In the genomic region with DNA sequence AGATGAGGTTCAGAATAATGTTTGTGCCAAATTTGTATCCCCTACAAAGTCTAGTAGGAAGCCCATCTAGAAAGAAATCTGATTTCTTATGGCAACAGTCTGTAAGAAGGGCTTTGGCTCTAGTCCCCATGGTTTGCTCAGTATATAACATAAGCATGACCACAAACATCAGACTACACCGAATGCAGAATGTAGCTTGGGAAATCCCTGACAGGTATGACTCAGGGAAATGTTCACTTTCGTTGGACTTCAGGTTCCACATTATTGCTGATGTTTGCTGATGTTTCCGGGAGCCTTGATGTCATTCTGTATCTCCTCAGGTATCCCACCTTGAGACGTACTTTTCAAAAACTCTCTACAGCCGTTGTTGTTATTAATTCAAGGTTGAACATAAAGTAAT, we compare ENCODE assay signal across 18 cellular contexts.
DNase-seq lines count a peak whose midpoint lies in the region; ATAC-seq, FAIRE-seq and TF ChIP-seq lines count a peak whose summit lies in the region.
"Had no signal": no experiment of that assay in that cellular context is flagged by ENCODE, and none has a peak within 500 bp of the region (broad histone marks: within the 10 kb centered on the region; RNA-seq: fewer than 3 reads in every experiment).

No MANE protein-coding gene starts in this region.

- H3K27me3 Mint-ChIP-seq in WTC11 (ENCODE audit: low read depth) = peaks cover 3% of the 10 kb centered on the region; the same call in 1 of the 2 replicates

- CTCF ChIA-PET in WTC11 (lab: Charles Lee) = interaction anchor here (1.4 kb wide), 1 partner anchor 103 kb away, joined by 4 read pairs; no protein-coding TSS in a partner anchor

- no peak for TF ChIP-seq CTCF in WTC11 (IDR thresholded peaks at IDR 0.05)

- ATAC-seq in GM18498 (IDR thresholded peaks at IDR 0.05; ENCODE audit: unreplicated experiment) = peak; percentile 58
- peak; percentile 92 for ATAC-seq in GM18868 (IDR thresholded peaks at IDR 0.05; ENCODE audit: unreplicated experiment)
- peak; percentile 75 for ATAC-seq in HG03460 (IDR thresholded peaks at IDR 0.05; ENCODE audit: unreplicated experiment)
- ATAC-seq in WTC11 = no peak
- ATAC-seq: K562, left cardiac atrium, Panc1, SK-N-SH treated with all-trans-retinoic acid at 6 μM for 48 hours had no signal

- DNase-seq in glomerular visceral epithelial cell (ENCODE audit: extremely low spot score) (peak; percentile 15), GM19239 (ENCODE audit: insufficient read length, low spot score) (no peak), WTC11 (ENCODE audit: low spot score) (no peak), NCI-H345 treated with DMSO at 0.1 percent for 48 hours (lab: John Stamatoyannopoulos, UW; ENCODE audit: unreplicated experiment) (no peak)
- DNase-seq: cerebellar nuclear complex; effector memory CD4-positive, alpha-beta T cell; left cardiac atrium; NCI-H2171 treated with DMSO at 0.1 percent for 48 hours; NCI-H82; nephron progenitor cell; transverse colon had no signal

- FAIRE-seq in GM19239 (lab: Jason Lieb, UNC) = no peak
- FAIRE-seq: K562 had no signal

- H3K4me3 Mint-ChIP-seq in WTC11 = no peak overlapping the region
- H3K4me3 Mint-ChIP-seq: mesothelial cell of epicardium, nephron progenitor cell had no signal

- peaks cover 17% of the 10 kb centered on the region for H3K9me3 Mint-ChIP-seq in WTC11

- peaks cover 10% of the 10 kb centered on the region for H3K36me3 Mint-ChIP-seq in WTC11

- POLR2A ChIA-PET in WTC11 (lab: Charles Lee) = no interaction called here

- H3K4me1 Mint-ChIP-seq in WTC11 = no peaks in the 10 kb centered on the region; the same call in 1 of the 2 replicates
- H3K4me1 Mint-ChIP-seq: nephron progenitor cell had no signal

- no peak overlapping the region for H3K27ac Mint-ChIP-seq in WTC11
- H3K27ac Mint-ChIP-seq: mesothelial cell of epicardium, nephron progenitor cell had no signal

TF ChIP-seq in WTC11, 78 proteins besides CTCF, POLR2A, EP300 and RAD21:
- TF ChIP-seq, protein P1, sequence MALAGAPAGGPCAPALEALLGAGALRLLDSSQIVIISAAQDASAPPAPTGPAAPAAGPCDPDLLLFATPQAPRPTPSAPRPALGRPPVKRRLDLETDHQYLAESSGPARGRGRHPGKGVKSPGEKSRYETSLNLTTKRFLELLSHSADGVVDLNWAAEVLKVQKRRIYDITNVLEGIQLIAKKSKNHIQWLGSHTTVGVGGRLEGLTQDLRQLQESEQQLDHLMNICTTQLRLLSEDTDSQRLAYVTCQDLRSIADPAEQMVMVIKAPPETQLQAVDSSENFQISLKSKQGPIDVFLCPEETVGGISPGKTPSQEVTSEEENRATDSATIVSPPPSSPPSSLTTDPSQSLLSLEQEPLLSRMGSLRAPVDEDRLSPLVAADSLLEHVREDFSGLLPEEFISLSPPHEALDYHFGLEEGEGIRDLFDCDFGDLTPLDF (CRISPR knock-in tag; IDR thresholded peaks at IDR 0.05) = no peak
- TF ChIP-seq, protein P2, sequence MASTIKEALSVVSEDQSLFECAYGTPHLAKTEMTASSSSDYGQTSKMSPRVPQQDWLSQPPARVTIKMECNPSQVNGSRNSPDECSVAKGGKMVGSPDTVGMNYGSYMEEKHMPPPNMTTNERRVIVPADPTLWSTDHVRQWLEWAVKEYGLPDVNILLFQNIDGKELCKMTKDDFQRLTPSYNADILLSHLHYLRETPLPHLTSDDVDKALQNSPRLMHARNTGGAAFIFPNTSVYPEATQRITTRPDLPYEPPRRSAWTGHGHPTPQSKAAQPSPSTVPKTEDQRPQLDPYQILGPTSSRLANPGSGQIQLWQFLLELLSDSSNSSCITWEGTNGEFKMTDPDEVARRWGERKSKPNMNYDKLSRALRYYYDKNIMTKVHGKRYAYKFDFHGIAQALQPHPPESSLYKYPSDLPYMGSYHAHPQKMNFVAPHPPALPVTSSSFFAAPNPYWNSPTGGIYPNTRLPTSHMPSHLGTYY (CRISPR knock-in tag; IDR thresholded peaks at IDR 0.05) = no peak
- TF ChIP-seq, protein P3, sequence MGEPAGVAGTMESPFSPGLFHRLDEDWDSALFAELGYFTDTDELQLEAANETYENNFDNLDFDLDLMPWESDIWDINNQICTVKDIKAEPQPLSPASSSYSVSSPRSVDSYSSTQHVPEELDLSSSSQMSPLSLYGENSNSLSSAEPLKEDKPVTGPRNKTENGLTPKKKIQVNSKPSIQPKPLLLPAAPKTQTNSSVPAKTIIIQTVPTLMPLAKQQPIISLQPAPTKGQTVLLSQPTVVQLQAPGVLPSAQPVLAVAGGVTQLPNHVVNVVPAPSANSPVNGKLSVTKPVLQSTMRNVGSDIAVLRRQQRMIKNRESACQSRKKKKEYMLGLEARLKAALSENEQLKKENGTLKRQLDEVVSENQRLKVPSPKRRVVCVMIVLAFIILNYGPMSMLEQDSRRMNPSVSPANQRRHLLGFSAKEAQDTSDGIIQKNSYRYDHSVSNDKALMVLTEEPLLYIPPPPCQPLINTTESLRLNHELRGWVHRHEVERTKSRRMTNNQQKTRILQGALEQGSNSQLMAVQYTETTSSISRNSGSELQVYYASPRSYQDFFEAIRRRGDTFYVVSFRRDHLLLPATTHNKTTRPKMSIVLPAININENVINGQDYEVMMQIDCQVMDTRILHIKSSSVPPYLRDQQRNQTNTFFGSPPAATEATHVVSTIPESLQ (CRISPR knock-in tag; IDR thresholded peaks at IDR 0.05) = no peak
- TF ChIP-seq FOXK1 (CRISPR knock-in tag; IDR thresholded peaks at IDR 0.05) = no peak
- TF ChIP-seq ZBTB21 (CRISPR knock-in tag; IDR thresholded peaks at IDR 0.05; ENCODE audit: borderline replicate concordance) = no peak
- no peak for TF ChIP-seq ZNF416 (CRISPR knock-in tag; IDR thresholded peaks at IDR 0.05)
- TF ChIP-seq, protein P4, sequence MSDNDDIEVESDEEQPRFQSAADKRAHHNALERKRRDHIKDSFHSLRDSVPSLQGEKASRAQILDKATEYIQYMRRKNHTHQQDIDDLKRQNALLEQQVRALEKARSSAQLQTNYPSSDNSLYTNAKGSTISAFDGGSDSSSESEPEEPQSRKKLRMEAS (CRISPR knock-in tag; IDR thresholded peaks at IDR 0.05) = no peak
- TF ChIP-seq ZNF396 (CRISPR knock-in tag; IDR thresholded peaks at IDR 0.05; ENCODE audit: borderline replicate concordance) = no peak
- TF ChIP-seq ATF1 (CRISPR knock-in tag; IDR thresholded peaks at IDR 0.05) = no peak
- TF ChIP-seq, protein P5, sequence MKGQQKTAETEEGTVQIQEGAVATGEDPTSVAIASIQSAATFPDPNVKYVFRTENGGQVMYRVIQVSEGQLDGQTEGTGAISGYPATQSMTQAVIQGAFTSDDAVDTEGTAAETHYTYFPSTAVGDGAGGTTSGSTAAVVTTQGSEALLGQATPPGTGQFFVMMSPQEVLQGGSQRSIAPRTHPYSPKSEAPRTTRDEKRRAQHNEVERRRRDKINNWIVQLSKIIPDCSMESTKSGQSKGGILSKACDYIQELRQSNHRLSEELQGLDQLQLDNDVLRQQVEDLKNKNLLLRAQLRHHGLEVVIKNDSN (CRISPR knock-in tag; IDR thresholded peaks at IDR 0.05) = no peak
- TF ChIP-seq, protein P6, sequence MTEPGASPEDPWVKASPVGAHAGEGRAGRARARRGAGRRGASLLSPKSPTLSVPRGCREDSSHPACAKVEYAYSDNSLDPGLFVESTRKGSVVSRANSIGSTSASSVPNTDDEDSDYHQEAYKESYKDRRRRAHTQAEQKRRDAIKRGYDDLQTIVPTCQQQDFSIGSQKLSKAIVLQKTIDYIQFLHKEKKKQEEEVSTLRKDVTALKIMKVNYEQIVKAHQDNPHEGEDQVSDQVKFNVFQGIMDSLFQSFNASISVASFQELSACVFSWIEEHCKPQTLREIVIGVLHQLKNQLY (CRISPR knock-in tag; IDR thresholded peaks at IDR 0.05) = no peak
- TF ChIP-seq ZSCAN18 (CRISPR knock-in tag; IDR thresholded peaks at IDR 0.05) = no peak
- no peak for TF ChIP-seq ESRRA (CRISPR knock-in tag; IDR thresholded peaks at IDR 0.05; ENCODE audit: borderline replicate concordance)
- TF ChIP-seq HMGA2 (CRISPR knock-in tag; IDR thresholded peaks at IDR 0.05) = no peak
- TF ChIP-seq EMX1 (CRISPR knock-in tag; IDR thresholded peaks at IDR 0.05) = no peak
- TF ChIP-seq, protein P7, sequence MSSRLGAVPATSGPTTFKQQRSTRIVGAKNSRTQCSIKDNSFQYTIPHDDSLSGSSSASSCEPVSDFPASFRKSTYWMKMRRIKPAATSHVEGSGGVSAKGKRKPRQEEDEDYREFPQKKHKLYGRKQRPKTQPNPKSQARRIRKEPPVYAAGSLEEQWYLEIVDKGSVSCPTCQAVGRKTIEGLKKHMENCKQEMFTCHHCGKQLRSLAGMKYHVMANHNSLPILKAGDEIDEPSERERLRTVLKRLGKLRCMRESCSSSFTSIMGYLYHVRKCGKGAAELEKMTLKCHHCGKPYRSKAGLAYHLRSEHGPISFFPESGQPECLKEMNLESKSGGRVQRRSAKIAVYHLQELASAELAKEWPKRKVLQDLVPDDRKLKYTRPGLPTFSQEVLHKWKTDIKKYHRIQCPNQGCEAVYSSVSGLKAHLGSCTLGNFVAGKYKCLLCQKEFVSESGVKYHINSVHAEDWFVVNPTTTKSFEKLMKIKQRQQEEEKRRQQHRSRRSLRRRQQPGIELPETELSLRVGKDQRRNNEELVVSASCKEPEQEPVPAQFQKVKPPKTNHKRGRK (CRISPR knock-in tag; IDR thresholded peaks at IDR 0.05; ENCODE audit: borderline replicate concordance) = no peak
- no peak for TF ChIP-seq GTF2I (CRISPR knock-in tag; conservative IDR thresholded peaks at IDR 0.05)
- no peak for TF ChIP-seq RELA (CRISPR knock-in tag; IDR thresholded peaks at IDR 0.05; ENCODE audit: borderline replicate concordance)
- no peak for TF ChIP-seq KAT7 (CRISPR knock-in tag; IDR thresholded peaks at IDR 0.05; ENCODE audit: borderline replicate concordance)
- TF ChIP-seq ZNF263 (CRISPR knock-in tag; IDR thresholded peaks at IDR 0.05; ENCODE audit: low read depth) = no peak
